9 cellular contexts compared by ENCODE assay signal in the genomic region with DNA sequence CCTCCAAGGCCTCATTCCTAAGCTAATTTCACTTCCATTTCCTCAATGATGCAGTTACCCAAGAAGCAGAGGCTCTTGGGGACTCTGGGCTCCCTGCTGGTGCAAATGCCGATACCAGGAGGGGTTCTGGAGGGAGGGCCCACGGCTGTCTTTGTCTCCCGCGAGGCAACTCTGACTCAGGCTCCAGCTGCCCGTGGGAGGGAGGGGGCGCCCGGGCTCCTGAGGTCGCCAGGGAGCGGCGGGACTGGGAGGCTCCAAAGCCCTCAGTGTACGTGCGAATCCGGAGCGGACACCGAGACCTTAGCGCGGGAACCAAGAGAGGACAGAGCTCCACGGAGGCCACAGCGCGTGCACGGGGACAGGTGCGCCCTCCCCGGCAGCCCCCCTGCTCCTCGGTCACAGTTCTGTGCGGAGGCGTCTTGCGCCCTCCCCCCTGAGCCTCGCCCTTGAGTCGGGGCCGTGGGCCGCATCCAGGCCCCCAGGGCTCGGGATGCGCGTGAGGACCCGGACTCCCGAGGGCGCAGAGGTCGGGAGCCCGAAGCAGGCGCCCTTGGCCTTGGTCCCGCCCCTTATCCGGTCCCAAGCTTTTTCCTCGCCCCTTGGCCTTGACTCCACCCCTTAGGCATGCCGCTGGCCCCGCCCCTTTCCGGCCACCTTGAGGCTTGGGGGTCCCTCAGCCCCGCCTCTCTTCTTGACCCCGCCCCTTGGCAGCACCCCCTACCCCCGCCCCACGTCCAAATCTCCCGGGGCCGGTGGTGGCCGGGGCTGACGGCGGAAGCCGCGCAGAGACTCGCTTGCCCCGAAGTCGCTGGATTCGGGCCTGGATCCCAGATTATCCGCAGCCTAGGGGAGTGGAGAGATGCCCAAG. TPM values are rescaled to one million over a fixed set of nuclear protein-coding genes. Genes with fewer than 3 reads are reported as not detected.
DNase-seq lines count a peak whose midpoint lies in the region; ATAC-seq and TF ChIP-seq lines count a peak whose summit lies in the region.
"Had no signal": no experiment of that assay in that cellular context is flagged by ENCODE, and none has a peak within 500 bp of the region (broad histone marks: within the 10 kb centered on the region; RNA-seq: fewer than 3 reads in every experiment).

No MANE protein-coding gene starts in this region.

- peaks cover 0 to 39% (median 7%) of the 10 kb centered on the region in 4 donors for H3K4me1 Mint-ChIP-seq in CD4-positive, CD25-positive, alpha-beta regulatory T cell

- peak in 2 of 3 donors; percentile 18 to 35 for DNase-seq in CD4-positive, CD25-positive, alpha-beta regulatory T cell
- DNase-seq in activated T-cell treated with anti-CD3 and anti-CD28 coated beads for 4 hours (peak; percentile 51), glomerular visceral epithelial cell (ENCODE audit: extremely low spot score) (peak; percentile 26), OCI-M1 (lab: John Stamatoyannopoulos, UW) (no peak), SW480 (ENCODE audit: low spot score) (no peak)

- H3K36me3 ChIP-seq in CD4-positive, CD25-positive, alpha-beta regulatory T cell (ENCODE audit: control insufficient read depth, insufficient read depth, low read length): no peaks in the 10 kb centered on the region
- H3K36me3 ChIP-seq in parathyroid adenoma (ENCODE audit: control insufficient read depth, insufficient read depth, low read length): no peaks in the 10 kb centered on the region

- H3K9me3 Mint-ChIP-seq in CD4-positive, CD25-positive, alpha-beta regulatory T cell: no peaks in the 10 kb centered on the region

- peak overlapping the region; percentile 81 for H3K4me2 ChIP-seq in parathyroid adenoma (ENCODE audit: low read length)

- H3K36me3 Mint-ChIP-seq in CD4-positive, CD25-positive, alpha-beta regulatory T cell: no peaks in the 10 kb centered on the region

- H3K4me1 ChIP-seq in CD4-positive, CD25-positive, alpha-beta regulatory T cell (ENCODE audit: control insufficient read depth, insufficient read depth, low read length, poor library complexity, severe bottlenecking): peaks cover 32% of the 10 kb centered on the region
- no peaks in the 10 kb centered on the region for H3K4me1 ChIP-seq in parathyroid adenoma

- H3K27ac ChIP-seq in CD4-positive, CD25-positive, alpha-beta regulatory T cell (ENCODE audit: insufficient read depth, low read length, poor library complexity, severe bottlenecking): peak overlapping the region; percentile 14
- H3K27ac ChIP-seq in parathyroid adenoma: no peak overlapping the region

- peak overlapping the region in 1 of 3 donors; percentile 78 for H3K27ac Mint-ChIP-seq in CD4-positive, CD25-positive, alpha-beta regulatory T cell

- peak overlapping the region; percentile 59 for H3K4me3 ChIP-seq in CD4-positive, CD25-positive, alpha-beta regulatory T cell (ENCODE audit: low read depth, low read length)
- H3K4me3 ChIP-seq in parathyroid adenoma (ENCODE audit: low read depth, low read length): peak overlapping the region; percentile 40

- no peak for TF ChIP-seq CTCF in parathyroid adenoma (IDR thresholded peaks at IDR 0.05)

- peak overlapping the region in 3 of 4 donors; percentile 71 to 83 (median 71) for H3K4me3 Mint-ChIP-seq in CD4-positive, CD25-positive, alpha-beta regulatory T cell

- H3K27me3 ChIP-seq in CD4-positive, CD25-positive, alpha-beta regulatory T cell (ENCODE audit: control insufficient read depth, insufficient read depth, low read length): peaks cover 5% of the 10 kb centered on the region
- peaks cover 4% of the 10 kb centered on the region for H3K27me3 ChIP-seq in parathyroid adenoma (ENCODE audit: control insufficient read depth, insufficient read depth, low read length)

- H3K79me2 ChIP-seq in parathyroid adenoma: no peaks in the 10 kb centered on the region

- H3K27me3 Mint-ChIP-seq in CD4-positive, CD25-positive, alpha-beta regulatory T cell: peaks cover 42% of the 10 kb centered on the region

- H3K9me3 ChIP-seq in CD4-positive, CD25-positive, alpha-beta regulatory T cell (ENCODE audit: control insufficient read depth in 2 of 2, low read length in 2 of 2): no peaks in the 10 kb centered on the region
- H3K9me3 ChIP-seq in parathyroid adenoma (ENCODE audit: control insufficient read depth, low read length): no peaks in the 10 kb centered on the region

- no peak overlapping the region for H3K9ac ChIP-seq in parathyroid adenoma

- ATAC-seq in CD4-positive, CD25-positive, alpha-beta regulatory T cell (ENCODE audit: low read depth in 2 of 2): peak in 1 of 2 donors; percentile 41
- ATAC-seq in GM19328 (IDR thresholded peaks at IDR 0.05; ENCODE audit: unreplicated experiment) (peak; percentile 45), HG03571 (IDR thresholded peaks at IDR 0.05; ENCODE audit: unreplicated experiment) (peak; percentile 32)

- no peak overlapping the region for H2AFZ ChIP-seq in parathyroid adenoma

RNA-seq across cellular contexts. Expression of a gene that starts 4.7 kb away (rescaled TPM):
- total RNA-seq in CD4-positive, CD25-positive, alpha-beta regulatory T cell: 0.27 TPM
- polyA plus RNA-seq in CD4-positive, CD25-positive, alpha-beta regulatory T cell: under 1 TPM in 1 of 4 donors, not detected in 3; 0.28 TPM
- total RNA-seq: NCI-H460 had no signal

RNA-seq across cellular contexts. Expression of a gene that starts 7.0 kb away (rescaled TPM):
- 10.1 TPM for total RNA-seq in CD4-positive, CD25-positive, alpha-beta regulatory T cell
- 1 to 10 TPM; 1.2 to 3.6 (median 2.0) TPM for polyA plus RNA-seq in CD4-positive, CD25-positive, alpha-beta regulatory T cell

RNA-seq across cellular contexts. Expression of a gene that starts 27.4 kb away (rescaled TPM):
- total RNA-seq in CD4-positive, CD25-positive, alpha-beta regulatory T cell: 33.9 TPM
- polyA plus RNA-seq in CD4-positive, CD25-positive, alpha-beta regulatory T cell: 10 to 100 TPM; 52.9 to 75.7 (median 65.8) TPM

RNA-seq across cellular contexts. Expression of a gene that starts 49.7 kb away (rescaled TPM):
- 0.67 TPM for total RNA-seq in CD4-positive, CD25-positive, alpha-beta regulatory T cell
- under 1 TPM in 3 of 4 donors, not detected in 1; 0.11 to 0.49 (median 0.39) TPM for polyA plus RNA-seq in CD4-positive, CD25-positive, alpha-beta regulatory T cell

Comparison
In these comparisons a context has a peak if more than half of its experiments do, and no peak if none do; other contexts are left out.
1. DNase-seq: peak in CD4-positive, CD25-positive, alpha-beta regulatory T cell (2 of 3), activated T-cell treated with anti-CD3 and anti-CD28 coated beads for 4 hours (single experiment) and glomerular visceral epithelial cell (single experiment); none in OCI-M1 (single experiment) and SW480 (single experiment).